In genomic region chr18:10860382-10860781, GRCh38 we compare ENCODE assay signal across 21 cellular contexts.
"Had no signal": no experiment of that assay in that cellular context is flagged by ENCODE, and none has a peak within 500 bp of the region (broad histone marks: within the 10 kb centered on the region; RNA-seq: fewer than 3 reads in every experiment).

No MANE protein-coding gene starts in this region.

- H3K4me2 ChIP-seq: neural progenitor cell had no signal

- H3K9ac ChIP-seq: neural progenitor cell had no signal

- H3K27ac ChIP-seq: neural progenitor cell, psoas muscle, right lobe of liver, testis, tibial nerve, upper lobe of right lung had no signal

- H3K27ac Mint-ChIP-seq: dendritic cell treated with granulocyte-macrophage colony-stimulating factor and Interleukin-4, amounts not matched to agents 40 ng/mL and 50 ng/mL, for 4 days; natural killer cell; stimulated activated naive B cell treated with anti-CD40 and anti-IgM and Interleukin-4, amounts not matched to agents 10 μg/mL and 1 μg/mL and 100 μg/mL, for 72 hours; stimulated activated naive CD8-positive, alpha-beta T cell treated with anti-CD3 and anti-CD28 coated beads, Interleukin-15, amount 100 ng/mL, for 72 hours had no signal

- H3K4me3 ChIP-seq: esophagus squamous epithelium, gastroesophageal sphincter, lung, neural progenitor cell, psoas muscle, right lobe of liver, testis, tibial nerve, upper lobe of right lung had no signal

- H3K36me3 ChIP-seq: esophagus squamous epithelium, gastroesophageal sphincter, neural progenitor cell, right lobe of liver, tibial nerve, upper lobe of right lung had no signal

- H3K4me3 Mint-ChIP-seq: dendritic cell treated with granulocyte-macrophage colony-stimulating factor and Interleukin-4, amounts not matched to agents 40 ng/mL and 50 ng/mL, for 4 days; natural killer cell; neural progenitor cell; stimulated activated naive B cell treated with anti-CD40 and anti-IgM and Interleukin-4, amounts not matched to agents 10 μg/mL and 1 μg/mL and 100 μg/mL, for 72 hours; stimulated activated naive CD8-positive, alpha-beta T cell treated with anti-CD3 and anti-CD28 coated beads, Interleukin-15, amount 100 ng/mL, for 72 hours had no signal

- H3K27me3 Mint-ChIP-seq: stimulated activated naive CD8-positive, alpha-beta T cell treated with anti-CD3 and anti-CD28 coated beads, Interleukin-15, amount 100 ng/mL, for 72 hours had no signal

- H3K4me1 Mint-ChIP-seq: natural killer cell; stimulated activated naive B cell treated with anti-CD40 and anti-IgM and Interleukin-4, amounts not matched to agents 10 μg/mL and 1 μg/mL and 100 μg/mL, for 72 hours; stimulated activated naive CD8-positive, alpha-beta T cell treated with anti-CD3 and anti-CD28 coated beads, Interleukin-15, amount 100 ng/mL, for 72 hours had no signal

- DNase-seq: esophagus squamous epithelium; glutamatergic neuron; left colon; left ventricle myocardium superior; mesendoderm; natural killer cell; nucleus accumbens; psoas muscle; retina; right lobe of liver; stimulated activated CD4-positive, alpha-beta T cell treated with anti-CD3 and anti-CD28 coated beads, Interleukin-2, amount 100 ng/mL, for 24 hours; stimulated activated CD4-positive, alpha-beta T cell treated with anti-CD3 and anti-CD28 coated beads, Interleukin-4, amount 100 ng/mL, for 4 hours; stimulated activated naive B cell treated with anti-CD40 and anti-IgM and Interleukin-4, amounts not matched to agents 10 μg/mL and 1 μg/mL and 100 μg/mL, for 72 hours; stimulated activated naive CD8-positive, alpha-beta T cell treated with anti-CD3 and anti-CD28 coated beads, Interleukin-15, amount 100 ng/mL, for 72 hours; upper lobe of right lung had no signal

- H3K27me3 ChIP-seq: esophagus squamous epithelium, gastroesophageal sphincter, neural progenitor cell, right lobe of liver, testis, tibial nerve, upper lobe of right lung had no signal

- H3K36me3 Mint-ChIP-seq: natural killer cell; neural progenitor cell; stimulated activated naive B cell treated with anti-CD40 and anti-IgM and Interleukin-4, amounts not matched to agents 10 μg/mL and 1 μg/mL and 100 μg/mL, for 72 hours had no signal

- H3K9me3 ChIP-seq: esophagus squamous epithelium, psoas muscle, right lobe of liver, testis, upper lobe of right lung had no signal

- H3K4me1 ChIP-seq: neural progenitor cell, psoas muscle, upper lobe of right lung had no signal

- H2AFZ ChIP-seq: neural progenitor cell had no signal
